ENCODE assay signal across 23 cellular contexts in the genomic region with DNA sequence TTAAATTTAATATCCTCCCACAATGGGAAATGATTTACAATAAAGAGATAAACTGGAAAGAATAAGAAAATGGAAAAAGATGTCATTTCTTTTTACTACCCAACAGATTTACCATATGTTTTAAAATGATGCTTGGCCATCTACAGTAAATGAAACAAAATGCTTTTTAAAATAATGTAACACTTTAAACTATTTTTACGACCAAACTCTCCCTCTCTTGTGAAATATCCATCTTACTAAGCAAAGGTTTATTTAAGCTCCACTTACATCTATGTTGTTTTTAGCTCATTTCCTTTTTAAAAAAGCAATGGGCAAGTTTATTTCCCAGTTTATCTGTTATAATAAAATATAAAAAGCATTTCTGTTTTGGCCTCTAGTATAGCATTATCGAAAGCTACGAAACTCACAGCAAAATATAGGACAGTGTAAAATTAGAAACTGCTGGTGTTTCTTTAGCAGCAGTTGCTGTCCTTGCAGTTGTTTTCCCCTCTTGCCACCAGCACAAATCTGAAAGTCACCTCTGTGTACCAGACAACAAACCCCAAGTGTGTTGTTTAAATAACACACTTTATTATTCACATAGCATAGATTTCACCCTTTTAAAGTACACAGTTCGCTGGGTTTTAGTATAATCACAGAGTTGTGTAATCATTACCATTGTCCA.
"Had no signal": no experiment of that assay in that cellular context is flagged by ENCODE, and none has a peak within 500 bp of the region (broad histone marks: within the 10 kb centered on the region; RNA-seq: fewer than 3 reads in every experiment).

No MANE protein-coding gene starts in this region.

- H3K27ac ChIP-seq: ascending aorta, coronary artery, heart right ventricle, sigmoid colon, spleen, upper lobe of right lung had no signal

- H3K9me3 ChIP-seq: ascending aorta, sigmoid colon, upper lobe of right lung had no signal

- H3K27ac Mint-ChIP-seq: activated CD4-positive, alpha-beta memory T cell treated with anti-CD3 and anti-CD28 coated beads, Interleukin-2, amount 10 ng/mL, durations not matched to agents 7 days and 5 days; activated CD8-positive, alpha-beta memory T cell treated with anti-CD3 and anti-CD28 coated beads, Interleukin-2, amount 10 ng/mL, durations not matched to agents 7 days and 5 days; activated naive CD4-positive, alpha-beta T cell treated with anti-CD3 and anti-CD28 coated beads, Interleukin-2, amount 10 ng/mL, durations not matched to agents 7 days and 5 days; activated naive CD8-positive, alpha-beta T cell treated with anti-CD3 and anti-CD28 coated beads, Interleukin-2, amount 50 U/mL, for 24 hours; activated T-helper 2 cell treated with anti-CD3 and anti-CD28 coated beads, Interferon-gamma antibody, Interleukin-2, Interleukin-4, amounts not matched to agents 10 μg/mL and 5 μg/mL and 100 μg/mL, durations not matched to agents 14 hours and 24 hours and 36 hours; naive thymus-derived CD8-positive, alpha-beta T cell; stimulated activated memory B cell treated with anti-CD40 and anti-IgM and Interleukin-4, amounts not matched to agents 10 μg/mL and 1 μg/mL and 100 μg/mL, for 72 hours had no signal

- H3K4me1 Mint-ChIP-seq: activated CD4-positive, alpha-beta memory T cell treated with anti-CD3 and anti-CD28 coated beads, Interleukin-2, amount 10 ng/mL, durations not matched to agents 7 days and 5 days; activated CD8-positive, alpha-beta memory T cell treated with anti-CD3 and anti-CD28 coated beads, Interleukin-2, amount 10 ng/mL, durations not matched to agents 7 days and 5 days; activated naive CD4-positive, alpha-beta T cell treated with anti-CD3 and anti-CD28 coated beads, Interleukin-2, amount 10 ng/mL, durations not matched to agents 7 days and 5 days; activated naive CD8-positive, alpha-beta T cell treated with anti-CD3 and anti-CD28 coated beads, Interleukin-2, amount 50 U/mL, for 24 hours; central memory CD8-positive, alpha-beta T cell had no signal

- DNase-seq: activated CD4-positive, alpha-beta memory T cell treated with anti-CD3 and anti-CD28 coated beads, Interleukin-2, amount 10 ng/mL, durations not matched to agents 7 days and 5 days; activated CD4-positive, alpha-beta T cell treated with anti-CD3 and anti-CD28 coated beads for 48 hours; activated CD4-positive, CD25-positive, alpha-beta regulatory T cell; activated CD8-positive, alpha-beta memory T cell treated with anti-CD3 and anti-CD28 coated beads, Interleukin-2, amount 10 ng/mL, durations not matched to agents 7 days and 5 days; activated naive CD4-positive, alpha-beta T cell treated with anti-CD3 and anti-CD28 coated beads, Interleukin-2, amount 10 ng/mL, durations not matched to agents 7 days and 5 days; activated naive CD8-positive, alpha-beta T cell treated with anti-CD3 and anti-CD28 coated beads, Interleukin-2, amount 50 U/mL, for 24 hours; activated T-cell treated with anti-CD3 and anti-CD28 coated beads, Interleukin-2, amount 50 U/mL, for 1 hour; heart right ventricle; immature natural killer cell; mesenchymal stem cell; naive thymus-derived CD8-positive, alpha-beta T cell; sigmoid colon; spleen; stimulated activated CD4-positive, alpha-beta T cell treated with anti-CD3 and anti-CD28 coated beads, Interleukin-4, amount 100 ng/mL, for 4 hours; T-helper 1 cell; T-helper 9 cell; upper lobe of right lung had no signal

- H3K36me3 ChIP-seq: ascending aorta, heart right ventricle, sigmoid colon, spleen, upper lobe of right lung had no signal

- H3K4me3 ChIP-seq: ascending aorta, coronary artery, heart right ventricle, sigmoid colon, spleen, upper lobe of right lung had no signal

- H3K4me1 ChIP-seq: ascending aorta, heart right ventricle, sigmoid colon, upper lobe of right lung had no signal

- H3K27me3 ChIP-seq: ascending aorta, sigmoid colon, spleen had no signal

- H3K36me3 Mint-ChIP-seq: activated CD8-positive, alpha-beta memory T cell treated with anti-CD3 and anti-CD28 coated beads, Interleukin-2, amount 10 ng/mL, durations not matched to agents 7 days and 5 days; activated naive CD4-positive, alpha-beta T cell treated with anti-CD3 and anti-CD28 coated beads, Interleukin-2, amount 10 ng/mL, durations not matched to agents 7 days and 5 days; stimulated activated memory B cell treated with anti-CD40 and anti-IgM and Interleukin-4, amounts not matched to agents 10 μg/mL and 1 μg/mL and 100 μg/mL, for 72 hours had no signal

- H3K4me3 Mint-ChIP-seq: activated CD4-positive, alpha-beta memory T cell treated with anti-CD3 and anti-CD28 coated beads, Interleukin-2, amount 10 ng/mL, durations not matched to agents 7 days and 5 days; activated CD8-positive, alpha-beta memory T cell treated with anti-CD3 and anti-CD28 coated beads, Interleukin-2, amount 10 ng/mL, durations not matched to agents 7 days and 5 days; activated naive CD4-positive, alpha-beta T cell treated with anti-CD3 and anti-CD28 coated beads, Interleukin-2, amount 10 ng/mL, durations not matched to agents 7 days and 5 days; activated naive CD8-positive, alpha-beta T cell treated with anti-CD3 and anti-CD28 coated beads, Interleukin-2, amount 50 U/mL, for 24 hours; central memory CD8-positive, alpha-beta T cell; immature natural killer cell; naive thymus-derived CD8-positive, alpha-beta T cell; stimulated activated memory B cell treated with anti-CD40 and anti-IgM and Interleukin-4, amounts not matched to agents 10 μg/mL and 1 μg/mL and 100 μg/mL, for 72 hours had no signal

- H3K9me3 Mint-ChIP-seq: activated CD4-positive, alpha-beta memory T cell treated with anti-CD3 and anti-CD28 coated beads, Interleukin-2, amount 10 ng/mL, durations not matched to agents 7 days and 5 days; activated naive CD4-positive, alpha-beta T cell treated with anti-CD3 and anti-CD28 coated beads, Interleukin-2, amount 10 ng/mL, durations not matched to agents 7 days and 5 days; activated naive CD8-positive, alpha-beta T cell treated with anti-CD3 and anti-CD28 coated beads, Interleukin-2, amount 50 U/mL, for 24 hours; activated T-helper 2 cell treated with anti-CD3 and anti-CD28 coated beads, Interferon-gamma antibody, Interleukin-2, Interleukin-4, amounts not matched to agents 10 μg/mL and 5 μg/mL and 100 μg/mL, durations not matched to agents 14 hours and 24 hours and 36 hours; central memory CD8-positive, alpha-beta T cell; immature natural killer cell; naive thymus-derived CD8-positive, alpha-beta T cell; stimulated activated memory B cell treated with anti-CD40 and anti-IgM and Interleukin-4, amounts not matched to agents 10 μg/mL and 1 μg/mL and 100 μg/mL, for 72 hours had no signal

- ATAC-seq: activated CD8-positive, alpha-beta memory T cell treated with anti-CD3 and anti-CD28 coated beads, Interleukin-2, amount 10 ng/mL, durations not matched to agents 7 days and 5 days; activated naive CD8-positive, alpha-beta T cell treated with anti-CD3 and anti-CD28 coated beads, Interleukin-2, amount 50 U/mL, for 24 hours; esophagus mucosa; heart right ventricle; naive thymus-derived CD8-positive, alpha-beta T cell; stimulated activated memory B cell treated with anti-CD40 and anti-IgM and Interleukin-4, amounts not matched to agents 10 μg/mL and 1 μg/mL and 100 μg/mL, for 72 hours; upper lobe of right lung had no signal

- H3K27me3 Mint-ChIP-seq: activated naive CD8-positive, alpha-beta T cell treated with anti-CD3 and anti-CD28 coated beads, Interleukin-2, amount 50 U/mL, for 24 hours; central memory CD8-positive, alpha-beta T cell; stimulated activated memory B cell treated with anti-CD40 and anti-IgM and Interleukin-4, amounts not matched to agents 10 μg/mL and 1 μg/mL and 100 μg/mL, for 72 hours had no signal
